Comparison of ENCODE assay signal across 19 cellular contexts in genomic region chr5:170917113-170917512, GRCh38. TPM values are rescaled to one million over a fixed set of nuclear protein-coding genes. Genes with fewer than 3 reads are reported as not detected.
DNase-seq lines count a peak whose midpoint lies in the region; ATAC-seq, FAIRE-seq and TF ChIP-seq lines count a peak whose summit lies in the region.
"Had no signal": no experiment of that assay in that cellular context is flagged by ENCODE, and none has a peak within 500 bp of the region (broad histone marks: within the 10 kb centered on the region; RNA-seq: fewer than 3 reads in every experiment).

No MANE protein-coding gene starts in this region.

- DNase-seq in A549 (ENCODE audit: low read depth in 1 of 2, low spot score in 1 of 2): peak in 1 of 2 experiments; percentile 4
- no peak for DNase-seq in HCT116 (ENCODE audit: low read depth, low spot score)
- DNase-seq in foreskin keratinocyte: no peak
- no peak for DNase-seq in occipital lobe (lab: John Stamatoyannopoulos, UW)
- no peak for DNase-seq in stimulated activated CD4-positive, alpha-beta T cell treated with anti-CD3 and anti-CD28 coated beads, Interleukin-4, amount 100 ng/mL, for 1 hour
- DNase-seq in NCI-H187 treated with DMSO at 0.1 percent for 48 hours (lab: John Stamatoyannopoulos, UW): no peak
- no peak for DNase-seq in left ventricle myocardium inferior
- DNase-seq: activated CD8-positive, alpha-beta memory T cell treated with anti-CD3 and anti-CD28 coated beads for 24 hours; NCI-H1417; NCI-H446; spleen; stimulated activated naive CD4-positive, alpha-beta T cell; T-cell; upper lobe of right lung had no signal

- TF ChIP-seq POLR2A in A549 (IDR thresholded peaks at IDR 0.05; ENCODE audit: low read length) (no peak), HCT116 (IDR thresholded peaks at IDR 0.05; ENCODE audit: borderline replicate concordance, extremely low read depth, insufficient read depth, insufficient read length) (no peak)

- H3K27me3 ChIP-seq in HCT116 (ENCODE audit: insufficient read depth, low read length): no peaks in the 10 kb centered on the region
- no peaks in the 10 kb centered on the region for H3K27me3 ChIP-seq in foreskin keratinocyte
- no peaks in the 10 kb centered on the region for H3K27me3 ChIP-seq in left ventricle myocardium inferior (ENCODE audit: low read depth)
- H3K27me3 ChIP-seq: spleen, upper lobe of right lung had no signal

- H3K4me3 ChIP-seq in A549 (no peak overlapping the region), HCT116 (replicated peaks in 1 of 2; ENCODE audit: low read depth in 1 of 2, low read length in 2 of 2) (no peak overlapping the region), left ventricle myocardium inferior (no peak overlapping the region)
- H3K4me3 ChIP-seq: spleen, upper lobe of right lung had no signal

- H3K36me3 ChIP-seq in HCT116 (ENCODE audit: control insufficient read depth in 1 of 2, insufficient read depth in 2 of 2, low read length in 2 of 2) (no peaks in the 10 kb centered on the region), left ventricle myocardium inferior (no peaks in the 10 kb centered on the region)
- H3K36me3 ChIP-seq: spleen, upper lobe of right lung had no signal

- ATAC-seq in A549: no peak
- no peak for ATAC-seq in HCT116
- no peak for ATAC-seq in foreskin keratinocyte
- ATAC-seq: activated T-helper 17 cell treated with anti-CD3 and anti-CD28 coated beads, Interleukin-2, amount 50 U/mL, for 72 hours; T-cell; upper lobe of right lung; WTC11 had no signal

- H3K4me2 ChIP-seq in A549 (no peak overlapping the region), HCT116 (ENCODE audit: low read length) (no peak overlapping the region)

- no peak for FAIRE-seq in A549 (lab: Jason Lieb, UNC)
- FAIRE-seq: colon had no signal

- H2AFZ ChIP-seq in HCT116 (ENCODE audit: low read depth, low read length, poor library complexity, severe bottlenecking): no peak overlapping the region

- CTCF ChIA-PET in A549 (lab: Yijun Ruan, JAX) (interaction anchor here (0.9 to 2.4 kb wide), 2 partner anchors 108 to 278 kb away, joined by 3 to 6 read pairs; no protein-coding TSS in a partner anchor), HCT116 (lab: Charles Lee) (interaction anchor here (1.0 to 1.4 kb wide), 3 partner anchors 22 to 173 kb away, joined by 3 to 4 read pairs (median 3); no protein-coding TSS in a partner anchor)

- no peaks in the 10 kb centered on the region for H4K20me1 ChIP-seq in HCT116 (ENCODE audit: insufficient read depth)

- POLR2A ChIA-PET in A549 (lab: Yijun Ruan, JAX): no interaction called here
- POLR2A ChIA-PET in HCT116 (lab: Charles Lee): no interaction called here

- H3K4me1 ChIP-seq in A549: no peaks in the 10 kb centered on the region
- H3K4me1 ChIP-seq in HCT116 (ENCODE audit: control insufficient read depth in 1 of 2, insufficient read depth in 2 of 2, low read length in 2 of 2): no peaks in the 10 kb centered on the region
- H3K4me1 ChIP-seq in foreskin keratinocyte: no peaks in the 10 kb centered on the region
- H3K4me1 ChIP-seq in left ventricle myocardium inferior: no peaks in the 10 kb centered on the region
- H3K4me1 ChIP-seq: spleen, upper lobe of right lung had no signal

- H3K9ac ChIP-seq in HCT116 (ENCODE audit: low read length): no peak overlapping the region

- RAD21 ChIA-PET in HCT116 (lab: Charles Lee; ENCODE audit: low non-redundant PET in 1 of 2, low total read pairs in 2 of 2, uncharacterized antibody in 2 of 2, unreplicated experiment in 2 of 2): no interaction called here

- TF ChIP-seq RAD21 in A549 (conservative IDR thresholded peaks at IDR 0.05 in 1 of 2, IDR thresholded peaks at IDR 0.05 in 1 of 2): peak in 1 of 2 experiments; percentile 30; a peak in 1 of 5 replicates
- TF ChIP-seq RAD21 in HCT116 (IDR thresholded peaks at IDR 0.05; ENCODE audit: low read depth): peak; percentile 30

- no TSS peak for BruUV-seq in HCT116 (replicated peaks; lab: Mats Ljungman, UMichigan)

- H3K79me2 ChIP-seq in HCT116 (ENCODE audit: insufficient read depth, low read length): no peaks in the 10 kb centered on the region

- TF ChIP-seq CTCF in A549 (IDR thresholded peaks at IDR 0.05) (peak; percentile 27; the same call in 1 of the 3 replicates), HCT116 (IDR thresholded peaks at IDR 0.05 in 2 of 3, conservative IDR thresholded peaks at IDR 0.05 in 1 of 3; ENCODE audit: borderline replicate concordance in 1 of 3, insufficient read depth in 1 of 3, low read depth in 2 of 3, low read length in 2 of 3) (peak in 2 of 3 experiments; percentile 17 to 28; a peak in 2 of 6 replicates), VCaP (conservative IDR thresholded peaks at IDR 0.05) (peak; percentile 32), foreskin keratinocyte (conservative IDR thresholded peaks at IDR 0.05) (peak; percentile 45), left ventricle myocardium inferior (IDR thresholded peaks at IDR 0.05; ENCODE audit: borderline replicate concordance) (no peak)

- intact Hi-C loops in HCT116 (cut with micrococcal nuclease): loop anchor here (5.0 kb wide), 1 partner anchor 110 kb away; no protein-coding TSS in a partner anchor
- intact Hi-C loops in left ventricle myocardium inferior (cut with micrococcal nuclease): no loop called here

- H3K27ac ChIP-seq in A549: no peak overlapping the region
- H3K27ac ChIP-seq in HCT116 (ENCODE audit: low read depth, low read length): no peak overlapping the region
- H3K27ac ChIP-seq in VCaP: no peak overlapping the region
- no peak overlapping the region for H3K27ac ChIP-seq in foreskin keratinocyte
- no peak overlapping the region for H3K27ac ChIP-seq in left ventricle myocardium inferior (replicated peaks)
- H3K27ac ChIP-seq: epithelial cell of prostate, spleen, upper lobe of right lung had no signal

- H3K9me3 ChIP-seq in A549 (no peaks in the 10 kb centered on the region), HCT116 (ENCODE audit: control insufficient read depth in 1 of 2, insufficient read depth in 1 of 2, low read depth in 1 of 2, low read length in 2 of 2) (no peaks in the 10 kb centered on the region), left ventricle myocardium inferior (replicated peaks) (peaks cover 4% of the 10 kb centered on the region)
- H3K9me3 ChIP-seq: spleen, upper lobe of right lung had no signal

- no peak for TF ChIP-seq EP300 in A549 (IDR thresholded peaks at IDR 0.05)

- no peaks in the 10 kb centered on the region for H3K9me2 ChIP-seq in HCT116 (ENCODE audit: insufficient read depth)

TF ChIP-seq in A549, 52 proteins besides CTCF, POLR2A, EP300 and RAD21:
- TF ChIP-seq SMC3 (IDR thresholded peaks at IDR 0.05) (0 out of 3 replicates have a peak, but pooled peaks have one; percentile 16), SREBF2 (IDR thresholded peaks at IDR 0.05) (no peak)

TF ChIP-seq in HCT116, 20 proteins besides CTCF, POLR2A, EP300 and RAD21:
- TF ChIP-seq SP1 (IDR thresholded peaks at IDR 0.05; ENCODE audit: low read depth) (no peak), EZH2 (IDR thresholded peaks at IDR 0.05) (no peak), ATF3 (IDR thresholded peaks at IDR 0.05) (no peak), CEBPB (IDR thresholded peaks at IDR 0.05; ENCODE audit: low read depth) (no peak), JUND (IDR thresholded peaks at IDR 0.05) (no peak), EZH2phosphoT487 (IDR thresholded peaks at IDR 0.05; ENCODE audit: borderline replicate concordance) (no peak), YY1 (IDR thresholded peaks at IDR 0.05; ENCODE audit: extremely low read depth, insufficient replicate concordance, low read depth, low read length) (no peak), POLR2AphosphoS5 (IDR thresholded peaks at IDR 0.05; ENCODE audit: low read depth, low read length) (no peak), ZNF274 (IDR thresholded peaks at IDR 0.05; ENCODE audit: low read depth, low read length) (no peak), TCF7L2 (IDR thresholded peaks at IDR 0.05; ENCODE audit: borderline replicate concordance, extremely low read depth, insufficient read depth, insufficient read length) (no peak)
- TF ChIP-seq, protein P1, sequence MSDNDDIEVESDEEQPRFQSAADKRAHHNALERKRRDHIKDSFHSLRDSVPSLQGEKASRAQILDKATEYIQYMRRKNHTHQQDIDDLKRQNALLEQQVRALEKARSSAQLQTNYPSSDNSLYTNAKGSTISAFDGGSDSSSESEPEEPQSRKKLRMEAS (IDR thresholded peaks at IDR 0.05): no peak

RNA-seq across cellular contexts. Expression of gene RANBP17, which starts 55.3 kb away (rescaled TPM):
- polyA plus RNA-seq in A549 (2011; rRNA removed) (9.2 and 11.4 TPM in 2 replicates), A549 (2017; fragmentation: RNase III; extraction: RNeasy Plus Mini Kit Qiagen cat#74134 plus additional on column Dnase treatment) (3.0 to 3.4 TPM (median 3.4 TPM) in 3 replicates), foreskin keratinocyte (0.74 and 1.4 TPM in 2 replicates)
- polyA plus RNA-seq in A549 (2012; cell fraction: cytosol; rRNA removed): 2.6 and 2.8 TPM in 2 replicates
- 6.3 and 7.3 TPM in 2 replicates for polyA plus RNA-seq in A549 (2012; cell fraction: nucleus; rRNA removed)
- 19.0 and 24.1 TPM in 2 replicates for polyA minus RNA-seq in A549 (2011; rRNA and poly(A)+ RNA removed)
- total RNA-seq in HCT116 (2021; ENCODE audit: unreplicated experiment) (18.2 TPM), foreskin keratinocyte (1.9 and 4.2 TPM in 2 replicates), occipital lobe (212 TPM), left ventricle myocardium inferior (6.5 TPM)
- 4.7 and 5.8 TPM in 2 replicates for polyA plus RNA-seq in HCT116 (2012)
- total RNA-seq: activated T-helper 17 cell treated with anti-CD3 and anti-CD28 coated beads, Interleukin-2, amount 50 U/mL, for 72 hours had no signal

Comparison
In these comparisons a context has a peak if more than half of its experiments do, and no peak if none do; other contexts are left out.
1. RNA of gene RANBP17, which starts 55.3 kb away (total RNA-seq): 212 TPM in occipital lobe (single experiment); 18.2 TPM in HCT116 (single experiment), 6.5 TPM in left ventricle myocardium inferior (single experiment) and 1.9 to 4.2 TPM in foreskin keratinocyte; every median in the first group is over 10 times any median in the second.
2. Of the 6 proteins assayed by ChIP-seq in both A549 and HCT116: peak only in A549: none; only in HCT116: none; in both: CTCF; in neither: 4; mixed calls (peak in some experiments, not most) for 1.